14 cellular contexts compared by ENCODE assay signal in the genomic region with DNA sequence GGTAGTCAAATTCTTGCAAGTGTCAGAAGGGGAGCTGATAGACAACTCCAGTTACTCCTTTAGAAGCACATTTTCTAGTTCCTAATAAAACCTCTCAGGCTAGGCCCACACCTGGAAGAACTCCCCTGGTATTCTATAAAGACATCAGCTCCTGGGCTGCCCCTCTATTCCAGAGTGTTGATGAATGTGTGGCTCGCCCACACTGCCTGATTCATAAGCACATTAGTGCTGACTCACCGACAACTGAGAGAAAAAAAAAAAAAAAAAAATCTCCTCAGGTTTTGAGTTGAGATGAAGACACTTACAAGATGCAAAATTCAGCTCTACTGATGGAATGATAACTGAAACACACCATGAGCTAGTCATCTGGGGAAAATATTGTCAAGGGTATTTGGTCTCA.
DNase-seq lines count a peak whose midpoint lies in the region; ATAC-seq lines count a peak whose summit lies in the region.
"Had no signal": no experiment of that assay in that cellular context is flagged by ENCODE, and none has a peak within 500 bp of the region (broad histone marks: within the 10 kb centered on the region; RNA-seq: fewer than 3 reads in every experiment).

No MANE protein-coding gene starts in this region.

- ATAC-seq in HG02588 (IDR thresholded peaks at IDR 0.05; ENCODE audit: unreplicated experiment) (no peak), Right ventricle myocardium superior (ENCODE audit: poor library complexity) (no peak)
- ATAC-seq: left lobe of liver, pancreas had no signal

- intact Hi-C loops in Right ventricle myocardium superior (cut with DNase I): no loop called here

- peak; percentile 21 for DNase-seq in NCI-H82 (lab: John Stamatoyannopoulos, UW)
- no peak for DNase-seq in NCI-H82 treated with DMSO at 0.1 percent for 48 hours (lab: John Stamatoyannopoulos, UW; ENCODE audit: unreplicated experiment)
- peak; percentile 22 for DNase-seq in HK-2 (ENCODE audit: unreplicated experiment)
- DNase-seq in dermis blood vessel endothelial cell: peak; percentile 60
- peak; percentile 10 for DNase-seq in non-pigmented ciliary epithelial cell (ENCODE audit: low read depth)
- no peak for DNase-seq in Right ventricle myocardium superior
- DNase-seq in NAMALWA (ENCODE audit: low spot score): no peak
- DNase-seq: C1 segment of cervical spinal cord, DND-41, NCI-H1105 treated with DMSO at 0.1 percent for 48 hours, pancreas, RPMI8226 had no signal

Comparison
In these comparisons a context has a peak if more than half of its experiments do, and no peak if none do; other contexts are left out.
1. DNase-seq: peak in NCI-H82 (single experiment), HK-2 (single experiment), dermis blood vessel endothelial cell (single experiment) and non-pigmented ciliary epithelial cell (single experiment); none in NCI-H82 treated with DMSO at 0.1 percent for 48 hours (single experiment), Right ventricle myocardium superior (single experiment) and NAMALWA (single experiment).